Comparison of ENCODE assay signal across 15 cellular contexts in the genomic region with DNA sequence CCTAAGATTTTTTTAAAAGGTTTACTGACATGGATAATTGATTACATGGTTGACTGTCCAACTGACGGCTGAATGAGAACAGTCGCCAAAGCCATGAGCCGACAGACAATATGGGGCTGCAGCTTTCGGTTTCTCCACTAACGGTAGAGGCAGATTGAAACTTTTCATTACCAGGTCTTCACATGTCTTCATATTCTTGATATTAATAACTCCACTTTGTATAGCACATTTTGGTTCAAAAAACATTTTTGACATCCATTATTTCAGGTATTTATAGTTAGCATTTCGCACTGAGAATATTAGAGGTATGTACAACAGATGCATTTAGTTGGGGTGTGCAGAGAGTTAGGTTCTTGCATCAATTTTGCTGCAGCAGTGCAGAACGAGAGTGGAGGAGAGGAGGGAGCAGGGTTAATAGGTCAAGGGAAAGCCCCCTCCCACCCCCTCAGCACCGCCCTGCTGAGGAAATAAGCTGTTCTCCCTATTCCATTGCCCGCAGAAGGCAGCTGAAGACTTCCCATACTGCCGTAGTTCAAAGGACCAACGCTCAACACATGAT.
DNase-seq lines count a peak whose midpoint lies in the region; ATAC-seq and TF ChIP-seq lines count a peak whose summit lies in the region.
"Had no signal": no experiment of that assay in that cellular context is flagged by ENCODE, and none has a peak within 500 bp of the region (broad histone marks: within the 10 kb centered on the region; RNA-seq: fewer than 3 reads in every experiment).

No MANE protein-coding gene starts in this region.

- no TSS peak for BruUV-seq in A673 (replicated peaks; lab: Mats Ljungman, UMichigan)

- peaks cover 3 to 18% of the 10 kb centered on the region in 2 donors for H3K27me3 Mint-ChIP-seq in CD8-positive, alpha-beta memory T cell
- H3K27me3 Mint-ChIP-seq in T-cell (peaks cover 0 to 3% of the 10 kb centered on the region in 2 donors), neural progenitor cell (ENCODE audit: insufficient read depth, low read depth) (no peaks in the 10 kb centered on the region), HFFc6 (ENCODE audit: insufficient read depth) (no peaks in the 10 kb centered on the region; the same call in 1 of the 2 replicates)

- no peak overlapping the region for H3K27ac ChIP-seq in CD8-positive, alpha-beta memory T cell (ENCODE audit: low read depth, low read length)
- H3K27ac ChIP-seq in neural progenitor cell (no peak overlapping the region), A673 (ENCODE audit: low read depth, low read length, poor library complexity, severe bottlenecking) (no peak overlapping the region), RWPE1 (no peak overlapping the region)
- H3K27ac ChIP-seq: gastroesophageal sphincter, KMS-11 had no signal

- CTCF ChIA-PET in CD8-positive, alpha-beta memory T cell (lab: Charles Lee) = no interaction called here
- CTCF ChIA-PET in T-cell (lab: Charles Lee) = no interaction called here
- CTCF ChIA-PET in A673 (lab: Charles Lee) = no interaction called here
- CTCF ChIA-PET in RWPE1 (lab: Yijun Ruan, JAX) = interaction anchor here (0.7 kb wide), 1 partner anchor 675 kb away, joined by 3 read pairs; no protein-coding TSS in a partner anchor

- intact Hi-C loops in A673 (cut with micrococcal nuclease; ENCODE audit: unreplicated experiment) = no loop called here

- H3F3A ChIP-seq in neural progenitor cell (ENCODE audit: low read depth) = no peaks in the 10 kb centered on the region

- H3K4me3 Mint-ChIP-seq in CD8-positive, alpha-beta memory T cell = peak overlapping the region in 5 of 7 donors; percentile 7 to 74 (median 46)
- H3K4me3 Mint-ChIP-seq in T-cell (peak overlapping the region in 2 of 3 donors; percentile 32 to 49), neural progenitor cell (peak overlapping the region; percentile 62), HFFc6 (no peak overlapping the region)

- H3K4me2 ChIP-seq in neural progenitor cell = no peak overlapping the region
- H3K4me2 ChIP-seq: KMS-11 had no signal

- H3K4me3 ChIP-seq in CD8-positive, alpha-beta memory T cell (ENCODE audit: low read length) = no peak overlapping the region
- H3K4me3 ChIP-seq in neural progenitor cell (no peak overlapping the region), A673 (ENCODE audit: low read depth, low read length, poor library complexity, severe bottlenecking) (no peak overlapping the region)
- H3K4me3 ChIP-seq: gastroesophageal sphincter had no signal

- no peaks in the 10 kb centered on the region for H3K9me3 Mint-ChIP-seq in CD8-positive, alpha-beta memory T cell
- H3K9me3 Mint-ChIP-seq in T-cell (no peaks in the 10 kb centered on the region), neural progenitor cell (no peaks in the 10 kb centered on the region), HFFc6 (no peaks in the 10 kb centered on the region; the same call in 1 of the 2 replicates)

- no peaks in the 10 kb centered on the region for H3K36me3 ChIP-seq in CD8-positive, alpha-beta memory T cell (ENCODE audit: insufficient read depth, low read length)
- H3K36me3 ChIP-seq in neural progenitor cell (no peaks in the 10 kb centered on the region), A673 (ENCODE audit: insufficient read depth, low read length, poor library complexity, severe bottlenecking) (no peaks in the 10 kb centered on the region)
- H3K36me3 ChIP-seq: gastroesophageal sphincter had no signal

- H3K27me3 ChIP-seq in CD8-positive, alpha-beta memory T cell (ENCODE audit: insufficient read depth, low read length, poor library complexity, severe bottlenecking) = no peaks in the 10 kb centered on the region
- H3K27me3 ChIP-seq in neural progenitor cell (no peaks in the 10 kb centered on the region), A673 (replicated peaks; ENCODE audit: insufficient read depth, low read depth, low read length, poor library complexity) (no peaks in the 10 kb centered on the region)
- H3K27me3 ChIP-seq: gastroesophageal sphincter had no signal

- no peaks in the 10 kb centered on the region for H4K20me1 ChIP-seq in neural progenitor cell (ENCODE audit: low read depth)

- H3K9me3 ChIP-seq in CD8-positive, alpha-beta memory T cell (ENCODE audit: low read length) = no peaks in the 10 kb centered on the region
- no peaks in the 10 kb centered on the region for H3K9me3 ChIP-seq in neural progenitor cell (ENCODE audit: low read depth)
- H3K9me3 ChIP-seq in A673 (ENCODE audit: low read depth, low read length, poor library complexity, severe bottlenecking) = no peaks in the 10 kb centered on the region
- H3K9me3 ChIP-seq: gastroesophageal sphincter had no signal

- H3K4me1 Mint-ChIP-seq in CD8-positive, alpha-beta memory T cell = no peaks in the 10 kb centered on the region
- H3K4me1 Mint-ChIP-seq in T-cell (peaks cover 0 to 1% (median 0%) of the 10 kb centered on the region in 3 donors), neural progenitor cell (peaks cover 15% of the 10 kb centered on the region), HFFc6 (ENCODE audit: low read depth) (peaks cover 18% of the 10 kb centered on the region)

- H2AFZ ChIP-seq in neural progenitor cell (replicated peaks) = no peak overlapping the region

- no peaks in the 10 kb centered on the region for H3K36me3 Mint-ChIP-seq in CD8-positive, alpha-beta memory T cell
- H3K36me3 Mint-ChIP-seq in T-cell = no peaks in the 10 kb centered on the region
- no peaks in the 10 kb centered on the region for H3K36me3 Mint-ChIP-seq in neural progenitor cell
- H3K36me3 Mint-ChIP-seq in HFFc6 (ENCODE audit: low read depth) = no peaks in the 10 kb centered on the region

- no peak overlapping the region for H3K9ac ChIP-seq in neural progenitor cell
- H3K9ac ChIP-seq: KMS-11 had no signal

- ATAC-seq in GM21717 (IDR thresholded peaks at IDR 0.05; ENCODE audit: unreplicated experiment) (peak; percentile 52), T-cell (replicated peaks in 1 of 4) (no peak), GM19463 (IDR thresholded peaks at IDR 0.05; ENCODE audit: unreplicated experiment) (no peak)
- ATAC-seq: activated T-cell treated with anti-CD3 and anti-CD28 coated beads, Interleukin-2, amount 50 U/mL, for 72 hours; gastroesophageal sphincter had no signal

- H3K27ac Mint-ChIP-seq in CD8-positive, alpha-beta memory T cell = no peak overlapping the region
- H3K27ac Mint-ChIP-seq in T-cell = no peak overlapping the region
- peak overlapping the region; percentile 93 for H3K27ac Mint-ChIP-seq in neural progenitor cell
- H3K27ac Mint-ChIP-seq in HFFc6 = no peak overlapping the region
- H3K27ac Mint-ChIP-seq: activated T-cell treated with anti-CD3 and anti-CD28 coated beads, Interleukin-2, amount 50 U/mL, for 72 hours had no signal

- no peaks in the 10 kb centered on the region for H3K79me2 ChIP-seq in neural progenitor cell (ENCODE audit: low read depth)

- TF ChIP-seq CTCF in neural progenitor cell (IDR thresholded peaks at IDR 0.05) (no peak), A673 (conservative IDR thresholded peaks at IDR 0.05; ENCODE audit: low read depth, low read length) (no peak), HFFc6 (IDR thresholded peaks at IDR 0.05) (no peak), RWPE1 (conservative IDR thresholded peaks at IDR 0.05; ENCODE audit: low read depth) (no peak)

- DNase-seq in CD8-positive, alpha-beta memory T cell = no peak
- no peak for DNase-seq in T-cell
- DNase-seq in neural progenitor cell (ENCODE audit: low spot score) = peak; percentile 52
- DNase-seq in A673 (ENCODE audit: low spot score) = no peak
- no peak for DNase-seq in HFFc6
- no peak for DNase-seq in RWPE1 (ENCODE audit: low spot score)
- DNase-seq: activated CD4-positive, alpha-beta T cell treated with anti-CD3 and anti-CD28 coated beads for 48 hours; activated T-cell treated with anti-CD3 and anti-CD28 coated beads, Interleukin-2, amount 50 U/mL, for 72 hours; NCI-H146; NCI-H510A; T-helper 1 cell had no signal

- no peaks in the 10 kb centered on the region for H3K4me1 ChIP-seq in CD8-positive, alpha-beta memory T cell (ENCODE audit: insufficient read depth, low read length)
- H3K4me1 ChIP-seq in neural progenitor cell (no peaks in the 10 kb centered on the region), A673 (ENCODE audit: insufficient read depth, low read length, poor library complexity, severe bottlenecking) (no peaks in the 10 kb centered on the region)

- POLR2A ChIA-PET in CD8-positive, alpha-beta memory T cell (lab: Charles Lee) = no interaction called here
- POLR2A ChIA-PET in T-cell (lab: Charles Lee) = no interaction called here
- POLR2A ChIA-PET in A673 (lab: Charles Lee; ENCODE audit: low non-redundant PET) = no interaction called here
- POLR2A ChIA-PET in RWPE1 (lab: Yijun Ruan, JAX; ENCODE audit: low non-redundant PET) = no interaction called here
